Comparison of ENCODE assay signal across 11 cellular contexts in the genomic region with DNA sequence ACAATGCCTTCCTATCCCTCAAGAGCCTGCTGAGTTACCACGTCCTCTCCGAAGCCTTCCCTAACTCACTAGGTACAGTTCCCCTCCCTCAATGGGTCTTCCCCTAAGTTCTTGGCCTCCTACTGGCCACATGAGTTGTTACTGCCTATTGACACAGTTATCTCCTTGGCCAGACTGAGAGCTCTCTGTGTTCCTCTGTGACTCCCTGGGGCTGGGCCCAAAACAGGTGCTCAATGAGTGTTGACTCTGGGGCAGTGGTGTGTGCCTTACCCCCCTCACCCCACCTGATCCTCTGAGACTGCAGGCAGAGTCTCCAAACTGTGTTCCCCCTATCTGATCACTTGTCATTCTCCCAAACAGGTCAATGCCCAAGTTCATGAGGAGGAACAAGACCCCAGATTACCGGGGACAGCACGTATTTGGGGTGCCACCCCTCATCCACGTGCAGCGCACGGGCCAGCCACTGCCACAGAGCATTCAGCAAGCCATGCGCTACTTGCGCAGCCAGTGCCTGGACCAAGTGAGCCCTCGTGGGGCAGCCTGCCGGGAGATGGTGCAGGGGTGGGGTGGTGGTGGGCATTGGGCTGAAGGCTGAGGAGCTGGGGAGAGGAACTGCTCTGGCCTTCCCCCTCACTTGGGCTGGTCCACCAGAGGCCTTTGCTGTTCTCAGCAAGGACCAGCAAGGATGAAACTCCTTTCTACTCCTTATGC.
DNase-seq lines count a peak whose midpoint lies in the region; ATAC-seq, FAIRE-seq and TF ChIP-seq lines count a peak whose summit lies in the region.
"Had no signal": no experiment of that assay in that cellular context is flagged by ENCODE, and none has a peak within 500 bp of the region (broad histone marks: within the 10 kb centered on the region; RNA-seq: fewer than 3 reads in every experiment).

No MANE protein-coding gene starts in this region.

- H3K4me2 ChIP-seq in A549: no peak overlapping the region
- H3K4me2 ChIP-seq: BLaER1 had no signal

- no peak for TF ChIP-seq POLR2A in A549 (IDR thresholded peaks at IDR 0.05; ENCODE audit: low read length)

- peaks cover 0 to 2% (median 0%) of the 10 kb centered on the region in 3 donors for H3K36me3 Mint-ChIP-seq in CD8-positive, alpha-beta memory T cell

- CTCF ChIA-PET in A549 (lab: Yijun Ruan, JAX): interaction anchor here (0.9 to 2.0 kb wide), 2 partner anchors 9 to 208 kb away, joined by 3 to 5 read pairs; no protein-coding TSS in a partner anchor
- CTCF ChIA-PET in CD8-positive, alpha-beta memory T cell (lab: Charles Lee): no interaction called here

- H3K4me3 ChIP-seq in A549 (no peak overlapping the region), HAP-1 (no peak overlapping the region), WERI-Rb-1 (ENCODE audit: low read depth, low read length) (no peak overlapping the region), right cardiac atrium (ENCODE audit: low read length) (no peak overlapping the region)
- no peak overlapping the region for H3K4me3 ChIP-seq in CD8-positive, alpha-beta memory T cell (ENCODE audit: low read length)
- H3K4me3 ChIP-seq: BLaER1, dorsolateral prefrontal cortex had no signal

- TF ChIP-seq CTCF in A549 (IDR thresholded peaks at IDR 0.05) (no peak), WERI-Rb-1 (IDR thresholded peaks at IDR 0.05; ENCODE audit: low read depth, low read length) (peak; percentile 44)

- H3K9me3 ChIP-seq in A549 (no peaks in the 10 kb centered on the region), HAP-1 (no peaks in the 10 kb centered on the region), WERI-Rb-1 (ENCODE audit: severe bottlenecking) (no peaks in the 10 kb centered on the region), right cardiac atrium (ENCODE audit: control insufficient read depth, low read length) (no peaks in the 10 kb centered on the region)
- no peaks in the 10 kb centered on the region for H3K9me3 ChIP-seq in CD8-positive, alpha-beta memory T cell (ENCODE audit: low read length)
- H3K9me3 ChIP-seq: BLaER1 had no signal

- ATAC-seq in A549 (peak; percentile 77 to 94), right cardiac atrium (peak; percentile 18 to 53)

- no peaks in the 10 kb centered on the region for H3K4me1 Mint-ChIP-seq in CD8-positive, alpha-beta memory T cell

- intact Hi-C loops in right cardiac atrium (cut with DNase I): loop anchor here in 2 of 4 donors (10.0 kb wide), 1 partner anchor 205 kb away; no protein-coding TSS in a partner anchor

- H3K27me3 Mint-ChIP-seq in CD8-positive, alpha-beta memory T cell: peaks cover 0 to 7% of the 10 kb centered on the region in 2 donors

- peak; percentile 49 for FAIRE-seq in A549 (lab: Jason Lieb, UNC)

- 93% methylated on average over 5 of the region's 11 CpGs for WGBS in A549 (ENCODE audit: missing lambda C conversion rate)
- 91% methylated on average over 11 of the region's 11 CpGs for WGBS in right cardiac atrium

- H3K27ac ChIP-seq in A549 (no peak overlapping the region), WERI-Rb-1 (no peak overlapping the region), right cardiac atrium (ENCODE audit: low read length) (no peak overlapping the region)
- no peak overlapping the region for H3K27ac ChIP-seq in CD8-positive, alpha-beta memory T cell (ENCODE audit: low read depth, low read length)
- H3K27ac ChIP-seq: BLaER1, dorsolateral prefrontal cortex had no signal

- no peak overlapping the region for H3K4me3 Mint-ChIP-seq in CD8-positive, alpha-beta memory T cell

- H3K27me3 ChIP-seq in HAP-1 (ENCODE audit: low read depth) (no peaks in the 10 kb centered on the region), WERI-Rb-1 (ENCODE audit: insufficient read depth, low read depth, severe bottlenecking) (peaks cover 9% of the 10 kb centered on the region), right cardiac atrium (ENCODE audit: control insufficient read depth, insufficient read depth) (no peaks in the 10 kb centered on the region)
- no peaks in the 10 kb centered on the region for H3K27me3 ChIP-seq in CD8-positive, alpha-beta memory T cell (ENCODE audit: insufficient read depth, low read length, poor library complexity, severe bottlenecking)

- DNase-seq in A549 (ENCODE audit: low read depth in 1 of 2, low spot score in 1 of 2): peak in 1 of 2 experiments; percentile 16
- peak; percentile 10 to 13 for DNase-seq in HAP-1 (ENCODE audit: low spot score in 2 of 2)
- no peak for DNase-seq in WERI-Rb-1
- no peak for DNase-seq in right cardiac atrium
- DNase-seq in activated CD4-positive, alpha-beta T cell treated with anti-CD3 and anti-CD28 coated beads, Interleukin-2, amount 50 U/mL, for 4 hours: no peak
- no peak for DNase-seq in CD8-positive, alpha-beta memory T cell
- DNase-seq in cortex of kidney (lab: John Stamatoyannopoulos, UW): no peak
- no peak for DNase-seq in AG08396 (ENCODE audit: low spot score)
- DNase-seq: NCI-H2171 treated with DMSO at 0.1 percent for 48 hours had no signal

- POLR2A ChIA-PET in A549 (lab: Yijun Ruan, JAX): no interaction called here
- POLR2A ChIA-PET in CD8-positive, alpha-beta memory T cell (lab: Charles Lee): no interaction called here

- no peak for TF ChIP-seq EP300 in A549 (IDR thresholded peaks at IDR 0.05)

- in situ Hi-C loops in HAP-1 (cut with MboI; ENCODE audit: low sequenced_read_pairs): no loop called here

- TF ChIP-seq RAD21 in A549 (conservative IDR thresholded peaks at IDR 0.05 in 1 of 2, IDR thresholded peaks at IDR 0.05 in 1 of 2): no peak

- H3K9me3 Mint-ChIP-seq in CD8-positive, alpha-beta memory T cell: no peaks in the 10 kb centered on the region

- H3K4me1 ChIP-seq in A549 (no peaks in the 10 kb centered on the region), HAP-1 (no peaks in the 10 kb centered on the region), right cardiac atrium (ENCODE audit: control insufficient read depth, insufficient read depth, low read length) (no peaks in the 10 kb centered on the region)
- H3K4me1 ChIP-seq in CD8-positive, alpha-beta memory T cell (ENCODE audit: insufficient read depth, low read length): no peaks in the 10 kb centered on the region
- H3K4me1 ChIP-seq: BLaER1 had no signal

- H3K27ac Mint-ChIP-seq in CD8-positive, alpha-beta memory T cell: no peak overlapping the region

- no peaks in the 10 kb centered on the region for H3K36me3 ChIP-seq in HAP-1 (replicated peaks)
- H3K36me3 ChIP-seq in WERI-Rb-1: no peaks in the 10 kb centered on the region
- no peaks in the 10 kb centered on the region for H3K36me3 ChIP-seq in CD8-positive, alpha-beta memory T cell (ENCODE audit: insufficient read depth, low read length)
- H3K36me3 ChIP-seq: BLaER1 had no signal

TF ChIP-seq in A549, 52 proteins besides CTCF, POLR2A, EP300 and RAD21:
- no peak for TF ChIP-seq KDM1A (IDR thresholded peaks at IDR 0.05; ENCODE audit: low read depth)

Comparison
In these comparisons a context has a peak if more than half of its experiments do, and no peak if none do; other contexts are left out.
1. DNase-seq: peak in HAP-1 (2 of 2); none in WERI-Rb-1 (single experiment), right cardiac atrium (0 of 3), activated CD4-positive, alpha-beta T cell treated with anti-CD3 and anti-CD28 coated beads, Interleukin-2, amount 50 U/mL, for 4 hours (0 of 2), CD8-positive, alpha-beta memory T cell (0 of 5), cortex of kidney (single experiment) and AG08396 (single experiment).